In the genomic region with DNA sequence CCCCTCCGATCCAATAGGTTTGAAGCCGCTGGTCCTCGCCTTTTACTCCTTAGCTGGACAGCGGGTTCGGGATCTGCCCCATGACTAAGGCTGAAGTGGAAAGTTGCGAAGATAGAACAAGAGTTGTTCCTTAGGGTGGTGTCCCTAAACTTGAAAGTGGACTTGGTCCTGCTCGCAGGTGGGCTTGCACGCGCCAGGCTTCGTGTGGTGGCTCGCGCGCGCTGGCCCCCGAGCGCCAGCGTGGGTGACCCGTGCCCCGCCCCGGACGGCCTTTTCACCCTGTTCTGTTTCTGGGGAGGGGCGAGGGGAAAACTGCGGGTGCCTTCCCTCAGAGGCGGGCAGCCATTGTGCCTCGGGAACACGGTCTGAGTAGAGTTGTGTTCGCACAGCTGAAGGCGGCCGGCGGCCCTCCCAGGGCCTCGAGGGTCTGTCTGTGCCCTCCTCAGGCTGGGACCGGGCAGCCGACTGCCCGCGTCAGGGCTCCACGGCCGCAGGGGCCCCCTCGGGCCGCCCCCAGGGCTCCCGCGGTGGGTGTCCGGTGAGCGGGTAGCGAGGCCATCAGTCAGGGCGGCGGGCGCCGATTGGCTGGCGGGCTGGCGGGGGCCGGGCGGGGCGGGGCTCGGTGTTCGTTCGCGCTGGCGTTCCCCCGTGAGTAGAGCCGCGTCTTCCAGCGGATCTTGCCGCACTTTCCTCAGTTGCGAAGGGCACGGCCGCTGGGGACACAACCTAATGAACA, we compare ENCODE assay signal across 8 cellular contexts.
DNase-seq lines count a peak whose midpoint lies in the region; ATAC-seq and TF ChIP-seq lines count a peak whose summit lies in the region.

No MANE protein-coding gene starts in this region.

- TF ChIP-seq CTCF in 22Rv1 (IDR thresholded peaks at IDR 0.05), result no peak

- DNase-seq in NCI-H2196 (lab: John Stamatoyannopoulos, UW; ENCODE audit: unreplicated experiment), result peak; percentile 79
- DNase-seq in activated CD4-positive, alpha-beta T cell treated with anti-CD3 and anti-CD28 coated beads for 4 hours, result peak; percentile 75 to 77
- DNase-seq in stimulated activated CD4-positive, alpha-beta T cell treated with anti-CD3 and anti-CD28 coated beads, Interleukin-1b, Interleukin-23, amount 100 ng/mL, for 24 hours (ENCODE audit: low read depth in 4 of 4, low spot score in 1 of 4), result peak; percentile 58 to 75 (median 68)

- H3K27ac ChIP-seq in 22Rv1 (peak overlapping the region; percentile 67), cingulate gyrus (ENCODE audit: low read depth, low read length) (peak overlapping the region; percentile 69), layer of hippocampus (ENCODE audit: low read depth, low read length) (peak overlapping the region; percentile 70)

- ATAC-seq in GM18511 (IDR thresholded peaks at IDR 0.05; ENCODE audit: unreplicated experiment) (peak; percentile 53), HG02973 (IDR thresholded peaks at IDR 0.05; ENCODE audit: unreplicated experiment) (peak; percentile 45)

- no peaks in the 10 kb centered on the region for H3K27me3 ChIP-seq in layer of hippocampus (ENCODE audit: control insufficient read depth, insufficient read depth, low read length)

Comparison
In these comparisons a context has a peak if more than half of its experiments do, and no peak if none do; other contexts are left out.
1. Peak in every context shown above with its lines: DNase-seq, ATAC-seq and H3K27ac ChIP-seq.